In genomic region chr4:168619266-168619631, GRCh38 we compare ENCODE assay signal across 2 cellular contexts.
TF ChIP-seq lines count a peak whose summit lies in the region.

No MANE protein-coding gene starts in this region.

TF ChIP-seq in HEK293, 187 proteins besides CTCF, POLR2A, EP300 and RAD21 (continued from another document):
- peak; percentile 77 for TF ChIP-seq ZNF600 (tag by site-specific recombination; IDR thresholded peaks at IDR 0.05)
- TF ChIP-seq, protein P1, sequence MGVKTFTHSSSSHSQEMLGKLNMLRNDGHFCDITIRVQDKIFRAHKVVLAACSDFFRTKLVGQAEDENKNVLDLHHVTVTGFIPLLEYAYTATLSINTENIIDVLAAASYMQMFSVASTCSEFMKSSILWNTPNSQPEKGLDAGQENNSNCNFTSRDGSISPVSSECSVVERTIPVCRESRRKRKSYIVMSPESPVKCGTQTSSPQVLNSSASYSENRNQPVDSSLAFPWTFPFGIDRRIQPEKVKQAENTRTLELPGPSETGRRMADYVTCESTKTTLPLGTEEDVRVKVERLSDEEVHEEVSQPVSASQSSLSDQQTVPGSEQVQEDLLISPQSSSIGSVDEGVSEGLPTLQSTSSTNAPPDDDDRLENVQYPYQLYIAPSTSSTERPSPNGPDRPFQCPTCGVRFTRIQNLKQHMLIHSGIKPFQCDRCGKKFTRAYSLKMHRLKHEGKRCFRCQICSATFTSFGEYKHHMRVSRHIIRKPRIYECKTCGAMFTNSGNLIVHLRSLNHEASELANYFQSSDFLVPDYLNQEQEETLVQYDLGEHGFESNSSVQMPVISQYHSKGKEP (tag by site-specific recombination; IDR thresholded peaks at IDR 0.05) = no peak

TF ChIP-seq in SK-N-SH treated with all-trans-retinoic acid at 6 μM for 48 hours, 23 proteins besides CTCF, POLR2A, EP300 and RAD21 (continued from another document):
- TF ChIP-seq, protein P2, sequence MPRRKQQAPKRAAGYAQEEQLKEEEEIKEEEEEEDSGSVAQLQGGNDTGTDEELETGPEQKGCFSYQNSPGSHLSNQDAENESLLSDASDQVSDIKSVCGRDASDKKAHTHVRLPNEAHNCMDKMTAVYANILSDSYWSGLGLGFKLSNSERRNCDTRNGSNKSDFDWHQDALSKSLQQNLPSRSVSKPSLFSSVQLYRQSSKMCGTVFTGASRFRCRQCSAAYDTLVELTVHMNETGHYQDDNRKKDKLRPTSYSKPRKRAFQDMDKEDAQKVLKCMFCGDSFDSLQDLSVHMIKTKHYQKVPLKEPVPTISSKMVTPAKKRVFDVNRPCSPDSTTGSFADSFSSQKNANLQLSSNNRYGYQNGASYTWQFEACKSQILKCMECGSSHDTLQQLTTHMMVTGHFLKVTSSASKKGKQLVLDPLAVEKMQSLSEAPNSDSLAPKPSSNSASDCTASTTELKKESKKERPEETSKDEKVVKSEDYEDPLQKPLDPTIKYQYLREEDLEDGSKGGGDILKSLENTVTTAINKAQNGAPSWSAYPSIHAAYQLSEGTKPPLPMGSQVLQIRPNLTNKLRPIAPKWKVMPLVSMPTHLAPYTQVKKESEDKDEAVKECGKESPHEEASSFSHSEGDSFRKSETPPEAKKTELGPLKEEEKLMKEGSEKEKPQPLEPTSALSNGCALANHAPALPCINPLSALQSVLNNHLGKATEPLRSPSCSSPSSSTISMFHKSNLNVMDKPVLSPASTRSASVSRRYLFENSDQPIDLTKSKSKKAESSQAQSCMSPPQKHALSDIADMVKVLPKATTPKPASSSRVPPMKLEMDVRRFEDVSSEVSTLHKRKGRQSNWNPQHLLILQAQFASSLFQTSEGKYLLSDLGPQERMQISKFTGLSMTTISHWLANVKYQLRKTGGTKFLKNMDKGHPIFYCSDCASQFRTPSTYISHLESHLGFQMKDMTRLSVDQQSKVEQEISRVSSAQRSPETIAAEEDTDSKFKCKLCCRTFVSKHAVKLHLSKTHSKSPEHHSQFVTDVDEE (CRISPR knock-in tag; IDR thresholded peaks at IDR 0.05) = no peak
- TF ChIP-seq BACH2 (CRISPR knock-in tag; IDR thresholded peaks at IDR 0.05; ENCODE audit: borderline replicate concordance) (no peak), CSDC2 (CRISPR knock-in tag; IDR thresholded peaks at IDR 0.05) (no peak), PPARA (CRISPR knock-in tag; IDR thresholded peaks at IDR 0.05; ENCODE audit: borderline replicate concordance) (no peak)
